Comparison of ENCODE assay signal across 10 cellular contexts in the genomic region with DNA sequence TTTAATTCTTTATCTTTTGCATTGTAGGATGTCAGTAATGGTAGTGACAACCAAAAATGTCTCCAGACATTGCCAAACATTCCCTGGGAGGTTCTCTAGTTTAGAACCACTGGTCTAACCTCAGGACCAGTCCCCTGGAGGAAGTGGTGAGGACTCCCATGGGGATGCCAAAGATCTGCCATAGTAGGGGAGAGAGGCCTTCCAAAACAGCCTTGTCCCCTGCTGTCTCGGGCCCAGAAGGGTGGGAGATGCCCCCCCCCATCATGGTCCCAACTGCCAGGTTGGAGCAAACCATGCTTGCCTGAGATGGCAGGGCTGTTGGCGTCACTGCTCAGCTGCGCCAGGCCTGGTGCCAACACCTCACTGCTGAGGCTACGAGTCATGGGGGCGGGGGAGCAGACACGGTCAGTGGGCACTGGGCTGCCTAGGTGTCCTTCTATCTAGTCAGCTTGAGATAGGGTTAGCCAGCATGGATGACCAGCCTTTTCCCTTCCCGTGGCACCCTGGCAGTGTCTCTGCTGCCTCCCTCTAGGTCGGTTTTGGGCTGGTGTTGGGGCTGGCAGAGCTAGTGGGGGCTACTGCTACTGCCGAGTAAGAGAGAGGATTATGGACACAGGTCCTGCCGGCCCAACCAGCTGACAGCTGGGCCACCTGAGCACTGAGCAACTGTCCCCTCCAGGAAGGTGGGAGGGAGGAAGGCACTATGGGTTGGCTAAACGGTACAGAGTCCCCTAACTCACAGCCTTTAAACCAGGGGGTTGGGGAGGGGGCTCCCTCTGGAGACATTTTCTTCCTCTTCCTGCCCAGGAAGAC. TPM values are rescaled to one million over a fixed set of nuclear protein-coding genes. Genes with fewer than 3 reads are reported as not detected.
DNase-seq lines count a peak whose midpoint lies in the region; ATAC-seq, FAIRE-seq and TF ChIP-seq lines count a peak whose summit lies in the region.
"Had no signal": no experiment of that assay in that cellular context is flagged by ENCODE, and none has a peak within 500 bp of the region (broad histone marks: within the 10 kb centered on the region; RNA-seq: fewer than 3 reads in every experiment).

No MANE protein-coding gene starts in this region.

- H4K20me1 ChIP-seq in HCT116 (ENCODE audit: insufficient read depth) (no peaks in the 10 kb centered on the region), astrocyte (ENCODE audit: insufficient read depth, low read length) (no peaks in the 10 kb centered on the region)

- peak overlapping the region; percentile 72 to 89 for H2BK12ac ChIP-seq in mesenchymal stem cell (ENCODE audit: low read length in 2 of 2)

- peak overlapping the region; percentile 4 for H2BK120ac ChIP-seq in mesenchymal stem cell (ENCODE audit: low read depth, low read length)

- no peaks in the 10 kb centered on the region for H3K27me3 ChIP-seq in HCT116 (ENCODE audit: insufficient read depth, low read length)
- no peaks in the 10 kb centered on the region for H3K27me3 ChIP-seq in astrocyte (ENCODE audit: insufficient read depth, low read length)
- H3K27me3 ChIP-seq in mesenchymal stem cell (ENCODE audit: control insufficient read depth in 1 of 2, insufficient read depth in 1 of 2, low read length in 2 of 2), result peaks cover 0 to 3% of the 10 kb centered on the region in 2 experiments
- H3K27me3 ChIP-seq in naive thymus-derived CD4-positive, alpha-beta T cell (ENCODE audit: control insufficient read depth in 2 of 2, insufficient read depth in 2 of 2, low read length in 2 of 2), result no peaks in the 10 kb centered on the region
- H3K27me3 ChIP-seq: brain microvascular endothelial cell had no signal

- H3K27ac Mint-ChIP-seq in astrocyte (ENCODE audit: unreplicated experiment), result peak overlapping the region; percentile 34
- H3K27ac Mint-ChIP-seq in naive thymus-derived CD4-positive, alpha-beta T cell, result peak overlapping the region in 1 of 9 donors; percentile 32

- H3K36me3 Mint-ChIP-seq in astrocyte (ENCODE audit: low read depth, unreplicated experiment), result no peaks in the 10 kb centered on the region
- peaks cover 0 to 5% (median 0%) of the 10 kb centered on the region in 5 donors for H3K36me3 Mint-ChIP-seq in naive thymus-derived CD4-positive, alpha-beta T cell

- CTCF ChIA-PET in HCT116 (lab: Charles Lee), result interaction anchor here (6.5 kb wide), 1 partner anchor 8 kb away, joined by 56 read pairs; a partner anchor contains a TSS
- CTCF ChIA-PET in naive thymus-derived CD4-positive, alpha-beta T cell (lab: Charles Lee), result no interaction called here

- peak overlapping the region; percentile 84 for H4K91ac ChIP-seq in mesenchymal stem cell (ENCODE audit: low read length)

- peaks cover 3% of the 10 kb centered on the region for H3K27me3 Mint-ChIP-seq in astrocyte (ENCODE audit: low read depth, unreplicated experiment)
- H3K27me3 Mint-ChIP-seq in naive thymus-derived CD4-positive, alpha-beta T cell, result peaks cover 0 to 5% (median 0%) of the 10 kb centered on the region in 5 donors

- no TSS peak for BruUV-seq in HCT116 (replicated peaks; lab: Mats Ljungman, UMichigan)

- intact Hi-C loops in HCT116 (cut with micrococcal nuclease), result loop anchor here (10.0 kb wide), 1 partner anchor 205 kb away; no protein-coding TSS in a partner anchor
- intact Hi-C loops in naive thymus-derived CD4-positive, alpha-beta T cell (cut with micrococcal nuclease), result loop anchor here in 1 of 2 donors (5.0 to 10.0 kb wide), 2 partner anchors 107 to 205 kb away; no protein-coding TSS in a partner anchor

- peak overlapping the region; percentile 52 for H2BK15ac ChIP-seq in mesenchymal stem cell (ENCODE audit: low read depth, poor library complexity, severe bottlenecking)

- H3K4me3 Mint-ChIP-seq in astrocyte (ENCODE audit: unreplicated experiment), result no peak overlapping the region
- H3K4me3 Mint-ChIP-seq in naive thymus-derived CD4-positive, alpha-beta T cell, result peak overlapping the region in 1 of 10 donors; percentile 36

- H3K27ac ChIP-seq in HCT116 (ENCODE audit: low read depth, low read length), result no peak overlapping the region
- no peak overlapping the region for H3K27ac ChIP-seq in astrocyte (ENCODE audit: low read depth, low read length)
- H3K27ac ChIP-seq in mesenchymal stem cell (ENCODE audit: low read length, poor library complexity, severe bottlenecking), result peak overlapping the region; percentile 66
- no peak overlapping the region for H3K27ac ChIP-seq in naive thymus-derived CD4-positive, alpha-beta T cell (ENCODE audit: low read depth, low read length)
- H3K27ac ChIP-seq: brain microvascular endothelial cell had no signal

- no peak for ATAC-seq in HCT116
- ATAC-seq in HG03378 (IDR thresholded peaks at IDR 0.05; ENCODE audit: unreplicated experiment), result no peak
- no peak for ATAC-seq in naive thymus-derived CD4-positive, alpha-beta T cell
- ATAC-seq in GM19467 (IDR thresholded peaks at IDR 0.05; ENCODE audit: unreplicated experiment), result no peak

- peaks cover 74 to 99% of the 10 kb centered on the region in 2 experiments for H3K4me1 ChIP-seq in HCT116 (ENCODE audit: control insufficient read depth in 1 of 2, insufficient read depth in 2 of 2, low read length in 2 of 2)
- H3K4me1 ChIP-seq in astrocyte (ENCODE audit: insufficient read depth, low read length), result peaks cover 37% of the 10 kb centered on the region
- H3K4me1 ChIP-seq in mesenchymal stem cell (ENCODE audit: control insufficient read depth, insufficient read depth, low read depth, low read length), result peaks cover 80% of the 10 kb centered on the region
- H3K4me1 ChIP-seq in naive thymus-derived CD4-positive, alpha-beta T cell (ENCODE audit: control insufficient read depth in 2 of 2, insufficient read depth in 2 of 2, low read length in 2 of 2), result peaks cover 27% of the 10 kb centered on the region in 2 donors

- peak; percentile 4 for DNase-seq in AG08396 (ENCODE audit: low spot score)
- no peak for DNase-seq in HCT116 (ENCODE audit: low read depth, low spot score)
- DNase-seq in astrocyte (ENCODE audit: low read depth), result no peak
- DNase-seq in mesenchymal stem cell, result no peak
- no peak for DNase-seq in NCI-H187 (lab: John Stamatoyannopoulos, UW)
- DNase-seq in naive thymus-derived CD4-positive, alpha-beta T cell, result no peak
- DNase-seq: brain microvascular endothelial cell, GF-D8 had no signal

- no peaks in the 10 kb centered on the region for H3K79me2 ChIP-seq in HCT116 (ENCODE audit: insufficient read depth, low read length)
- peaks cover 2% of the 10 kb centered on the region for H3K79me2 ChIP-seq in astrocyte (ENCODE audit: insufficient read depth, low read length)

- peaks cover 17% of the 10 kb centered on the region for H3K79me1 ChIP-seq in mesenchymal stem cell (replicated peaks; ENCODE audit: low read length, poor library complexity, severe bottlenecking)

- 85% methylated on average over 10 of the region's 11 CpGs for WGBS in mesenchymal stem cell

- H3K4ac ChIP-seq in mesenchymal stem cell (ENCODE audit: low read depth in 1 of 2, low read length in 2 of 2), result no peak overlapping the region

- H2AFZ ChIP-seq in HCT116 (ENCODE audit: low read depth, low read length, poor library complexity, severe bottlenecking) (no peak overlapping the region), astrocyte (ENCODE audit: low read depth, low read length) (no peak overlapping the region), mesenchymal stem cell (ENCODE audit: low read depth, low read length) (no peak overlapping the region)

- H3K18ac ChIP-seq in mesenchymal stem cell (ENCODE audit: low read depth in 1 of 2, low read length in 2 of 2), result no peak overlapping the region

- peak overlapping the region in 1 of 2 experiments; percentile 61 for H3K14ac ChIP-seq in mesenchymal stem cell (ENCODE audit: low read length in 2 of 2)

- no peak overlapping the region for H3K23ac ChIP-seq in mesenchymal stem cell (ENCODE audit: low read length in 2 of 2)

- no peak for TF ChIP-seq POLR2A in HCT116 (IDR thresholded peaks at IDR 0.05; ENCODE audit: borderline replicate concordance, extremely low read depth, insufficient read depth, insufficient read length)

- TF ChIP-seq RAD21 in HCT116 (IDR thresholded peaks at IDR 0.05; ENCODE audit: low read depth), result no peak

- RAD21 ChIA-PET in HCT116 (lab: Charles Lee; ENCODE audit: low non-redundant PET in 1 of 2, low total read pairs in 2 of 2, uncharacterized antibody in 2 of 2, unreplicated experiment in 2 of 2), result no interaction called here

- H2BK5ac ChIP-seq in mesenchymal stem cell (ENCODE audit: low read depth, low read length, poor library complexity, severe bottlenecking), result no peak overlapping the region

- POLR2A ChIA-PET in HCT116 (lab: Charles Lee), result no interaction called here
- POLR2A ChIA-PET in naive thymus-derived CD4-positive, alpha-beta T cell (lab: Charles Lee), result no interaction called here

- H3K9me3 Mint-ChIP-seq in astrocyte (ENCODE audit: unreplicated experiment), result no peaks in the 10 kb centered on the region
- peaks cover 0 to 5% (median 0%) of the 10 kb centered on the region in 11 donors for H3K9me3 Mint-ChIP-seq in naive thymus-derived CD4-positive, alpha-beta T cell

- H3K4me1 Mint-ChIP-seq in astrocyte (ENCODE audit: low read depth, unreplicated experiment), result peaks cover 56% of the 10 kb centered on the region
- peaks cover 26 to 44% (median 30%) of the 10 kb centered on the region in 7 donors for H3K4me1 Mint-ChIP-seq in naive thymus-derived CD4-positive, alpha-beta T cell

- no peak for TF ChIP-seq CTCF in HCT116 (IDR thresholded peaks at IDR 0.05 in 2 of 3, conservative IDR thresholded peaks at IDR 0.05 in 1 of 3; ENCODE audit: borderline replicate concordance in 1 of 3, insufficient read depth in 1 of 3, low read depth in 2 of 3, low read length in 2 of 3)
- no peak for TF ChIP-seq CTCF in astrocyte (IDR thresholded peaks at IDR 0.05; ENCODE audit: insufficient read depth, low read depth, low read length)

- peak overlapping the region; percentile 83 for H2AK5ac ChIP-seq in mesenchymal stem cell (ENCODE audit: low read length, severe bottlenecking)

- H3K36me3 ChIP-seq in HCT116 (ENCODE audit: control insufficient read depth in 1 of 2, insufficient read depth in 2 of 2, low read length in 2 of 2) (no peaks in the 10 kb centered on the region), astrocyte (ENCODE audit: insufficient read depth, low read length) (no peaks in the 10 kb centered on the region), mesenchymal stem cell (ENCODE audit: control insufficient read depth in 1 of 2, insufficient read depth in 2 of 2, low read depth in 1 of 2, low read length in 2 of 2) (peaks cover 0 to 5% of the 10 kb centered on the region in 2 experiments)
- no peaks in the 10 kb centered on the region for H3K36me3 ChIP-seq in naive thymus-derived CD4-positive, alpha-beta T cell (ENCODE audit: control insufficient read depth in 2 of 3, insufficient read depth in 3 of 3, low read length in 3 of 3)
- H3K36me3 ChIP-seq: brain microvascular endothelial cell had no signal

- H3K9me2 ChIP-seq in HCT116 (ENCODE audit: insufficient read depth), result no peaks in the 10 kb centered on the region

- H3K4me3 ChIP-seq in HCT116 (replicated peaks in 1 of 2; ENCODE audit: low read depth in 1 of 2, low read length in 2 of 2) (no peak overlapping the region), astrocyte (ENCODE audit: insufficient read depth, low read depth, low read length) (no peak overlapping the region), mesenchymal stem cell (ENCODE audit: insufficient read depth in 1 of 2, low read depth in 1 of 2, low read length in 2 of 2) (no peak overlapping the region)
- no peak overlapping the region for H3K4me3 ChIP-seq in naive thymus-derived CD4-positive, alpha-beta T cell (ENCODE audit: low read length)

- FAIRE-seq in astrocyte (lab: Jason Lieb, UNC), result no peak

- H3K4me2 ChIP-seq in HCT116 (ENCODE audit: low read length) (peak overlapping the region; percentile 20; the same call in 1 of the 2 replicates), astrocyte (ENCODE audit: low read length) (no peak overlapping the region), mesenchymal stem cell (ENCODE audit: low read length, poor library complexity, severe bottlenecking) (no peak overlapping the region)

- no peaks in the 10 kb centered on the region for H3K9me3 ChIP-seq in HCT116 (ENCODE audit: control insufficient read depth in 1 of 2, insufficient read depth in 1 of 2, low read depth in 1 of 2, low read length in 2 of 2)
- H3K9me3 ChIP-seq in astrocyte (ENCODE audit: insufficient read depth, low read depth, low read length), result no peaks in the 10 kb centered on the region
- H3K9me3 ChIP-seq in mesenchymal stem cell (ENCODE audit: control insufficient read depth, low read length), result no peaks in the 10 kb centered on the region
- no peaks in the 10 kb centered on the region for H3K9me3 ChIP-seq in naive thymus-derived CD4-positive, alpha-beta T cell (ENCODE audit: control insufficient read depth in 2 of 3, low read length in 3 of 3)

- H3K9ac ChIP-seq in HCT116 (ENCODE audit: low read length), result no peak overlapping the region
- H3K9ac ChIP-seq in astrocyte (ENCODE audit: low read length), result no peak overlapping the region
- no peak overlapping the region for H3K9ac ChIP-seq in mesenchymal stem cell (ENCODE audit: low read length)

- no peak overlapping the region for H4K8ac ChIP-seq in mesenchymal stem cell (ENCODE audit: low read length)

RNA-seq across cellular contexts. Expression of a gene that starts 8.3 kb away (rescaled TPM):
- total RNA-seq in HCT116 (2021; ENCODE audit: unreplicated experiment) (43.1 TPM), astrocyte (151 and 185 TPM in 2 replicates)
- polyA plus RNA-seq in HCT116 (2012), result 34.4 and 46.2 TPM in 2 replicates
- 75.1 TPM for polyA plus RNA-seq in mesenchymal stem cell (2013, experiment 1 of 2)
- 76.7 TPM for polyA plus RNA-seq in mesenchymal stem cell (2013, experiment 2 of 2)
- total RNA-seq in naive thymus-derived CD4-positive, alpha-beta T cell, result 10 to 100 TPM in 1 of 5 experiments, 1 to 10 TPM in 3, under 1 TPM in 1; 0.73 to 21.4 (median 3.5) TPM
- 1 to 10 TPM; 1.7 to 2.2 TPM for polyA plus RNA-seq in naive thymus-derived CD4-positive, alpha-beta T cell
